ENCODE assay signal across 12 cellular contexts in genomic region chr3:197295871-197296270, GRCh38. TPM values are rescaled to one million over a fixed set of nuclear protein-coding genes. Genes with fewer than 3 reads are reported as not detected.
DNase-seq lines count a peak whose midpoint lies in the region; ATAC-seq and TF ChIP-seq lines count a peak whose summit lies in the region.
"Had no signal": no experiment of that assay in that cellular context is flagged by ENCODE, and none has a peak within 500 bp of the region (broad histone marks: within the 10 kb centered on the region; RNA-seq: fewer than 3 reads in every experiment).

No MANE protein-coding gene starts in this region.

- H3K14ac ChIP-seq in IMR-90 (replicated peaks; ENCODE audit: low read depth, low read length) (no peak overlapping the region), neuronal stem cell (ENCODE audit: low read length) (no peak overlapping the region)

- H3K36me3 Mint-ChIP-seq in Calu3 (ENCODE audit: insufficient read depth, unreplicated experiment) (peaks cover 56% of the 10 kb centered on the region), brain (peaks cover 27% of the 10 kb centered on the region)
- H3K36me3 Mint-ChIP-seq in natural killer cell treated with Interleukin-12 subunit alpha and Interleukin-12 subunit beta and Interleukin-15 and Interleukin-18, amount 100 ng/mL, for 72 hours, result peaks cover 4% of the 10 kb centered on the region

- no peak for TF ChIP-seq RAD21 in IMR-90 (IDR thresholded peaks at IDR 0.05; ENCODE audit: low read length)

- in situ Hi-C loops in IMR-90 (cut with MboI; ENCODE audit: low sequenced_read_pairs), result loop anchor here (5.0 kb wide), 1 partner anchor 101 kb away; no protein-coding TSS in a partner anchor

- H2BK20ac ChIP-seq in IMR-90 (ENCODE audit: low read depth, low read length), result no peak overlapping the region

- no peak overlapping the region for H4K91ac ChIP-seq in IMR-90 (ENCODE audit: insufficient read depth, low read depth, low read length)
- H4K91ac ChIP-seq in neuronal stem cell (ENCODE audit: low read depth, low read length, poor library complexity), result no peak overlapping the region

- peaks cover 33% of the 10 kb centered on the region for H3K4me1 Mint-ChIP-seq in Calu3 (ENCODE audit: low read depth, unreplicated experiment)
- peaks cover 54% of the 10 kb centered on the region for H3K4me1 Mint-ChIP-seq in brain
- H3K4me1 Mint-ChIP-seq in natural killer cell treated with Interleukin-12 subunit alpha and Interleukin-12 subunit beta and Interleukin-15 and Interleukin-18, amount 100 ng/mL, for 72 hours (ENCODE audit: low read depth in 2 of 2), result peaks cover 31 to 43% of the 10 kb centered on the region in 2 donors

- intact Hi-C loops in Calu3 (cut with micrococcal nuclease; ENCODE audit: unreplicated experiment) (loop anchor here (5.0 kb wide), 2 partner anchors 39 to 206 kb away; no protein-coding TSS in a partner anchor), IMR-90 (cut with micrococcal nuclease) (loop anchor here (5.0 kb wide), 1 partner anchor 171 kb away; no protein-coding TSS in a partner anchor)

- no peak overlapping the region for H3K56ac ChIP-seq in IMR-90 (ENCODE audit: extremely low read depth, insufficient read depth, low read length)

- no peak overlapping the region for H4K5ac ChIP-seq in IMR-90 (ENCODE audit: low read depth, low read length)

- no peak overlapping the region for H2AK5ac ChIP-seq in IMR-90 (ENCODE audit: low read depth, low read length)
- H2AK5ac ChIP-seq in neuronal stem cell (ENCODE audit: low read depth, low read length), result no peak overlapping the region

- H3K27me3 ChIP-seq in IMR-90 (ENCODE audit: control insufficient read depth, insufficient read depth, low read length) (no peaks in the 10 kb centered on the region), neuronal stem cell (ENCODE audit: control insufficient read depth in 3 of 3, insufficient read depth in 3 of 3, low read depth in 1 of 3, low read length in 3 of 3) (no peaks in the 10 kb centered on the region)
- H3K27me3 ChIP-seq: transverse colon had no signal

- H3K27me3 Mint-ChIP-seq in Calu3 (ENCODE audit: unreplicated experiment) (no peaks in the 10 kb centered on the region), brain (peaks cover 28% of the 10 kb centered on the region)
- H3K27me3 Mint-ChIP-seq in natural killer cell treated with Interleukin-12 subunit alpha and Interleukin-12 subunit beta and Interleukin-15 and Interleukin-18, amount 100 ng/mL, for 72 hours, result peaks cover 0 to 4% of the 10 kb centered on the region in 2 donors

- H2BK15ac ChIP-seq in IMR-90 (ENCODE audit: low read depth, low read length) (no peak overlapping the region), neuronal stem cell (ENCODE audit: low read length) (no peak overlapping the region)

- dilution Hi-C loops in IMR-90 (cut with HindIII; ENCODE audit: low sequenced_read_pairs, unreplicated experiment), result no loop called here

- H4K8ac ChIP-seq in IMR-90 (ENCODE audit: low read depth in 2 of 2, low read length in 2 of 2) (no peak overlapping the region), neuronal stem cell (ENCODE audit: low read depth, low read length) (no peak overlapping the region)

- DNase-seq in Calu3 (no peak), IMR-90 (no peak), NCI-H1105 (lab: John Stamatoyannopoulos, UW) (no peak), neuronal stem cell (ENCODE audit: low spot score) (no peak), NCI-H187 (lab: John Stamatoyannopoulos, UW) (no peak)
- DNase-seq in natural killer cell treated with Interleukin-12 subunit alpha and Interleukin-12 subunit beta and Interleukin-15 and Interleukin-18, amount 100 ng/mL, for 72 hours (ENCODE audit: low spot score), result no peak
- DNase-seq: KG1; naive B cell; NK-92 treated with Interleukin-12 subunit alpha and Interleukin-12 subunit beta, amount 100 ng/mL, for 24 hours; transverse colon had no signal

- H2BK5ac ChIP-seq in IMR-90 (ENCODE audit: low read depth, low read length, poor library complexity, severe bottlenecking), result peak overlapping the region; percentile 16
- H2BK5ac ChIP-seq in neuronal stem cell (ENCODE audit: low read length), result no peak overlapping the region

- H2AFZ ChIP-seq in IMR-90 (replicated peaks; ENCODE audit: low read length, poor library complexity) (no peak overlapping the region), neuronal stem cell (ENCODE audit: low read length) (no peak overlapping the region)

- H3K79me1 ChIP-seq in IMR-90 (ENCODE audit: low read depth in 1 of 2, low read length in 2 of 2), result peaks cover 13 to 45% of the 10 kb centered on the region in 2 experiments
- peaks cover 3% of the 10 kb centered on the region for H3K79me1 ChIP-seq in neuronal stem cell (ENCODE audit: low read depth, low read length)

- CTCF ChIA-PET in Calu3 (lab: Charles Lee) (no interaction called here), IMR-90 (lab: Yijun Ruan, JAX) (no interaction called here)

- no peak overlapping the region for H2BK120ac ChIP-seq in IMR-90 (ENCODE audit: low read depth, low read length)
- H2BK120ac ChIP-seq in neuronal stem cell (ENCODE audit: low read depth, low read length), result no peak overlapping the region

- H3K9ac ChIP-seq in IMR-90 (ENCODE audit: low read depth, low read length), result no peak overlapping the region
- no peak overlapping the region for H3K9ac ChIP-seq in neuronal stem cell (ENCODE audit: low read depth, low read length, poor library complexity)

- H3K9me1 ChIP-seq in IMR-90 (ENCODE audit: insufficient read depth, low read length), result no peaks in the 10 kb centered on the region

- no peak overlapping the region for H2BK12ac ChIP-seq in neuronal stem cell (ENCODE audit: low read length)

- TF ChIP-seq CTCF in Calu3 (IDR thresholded peaks at IDR 0.05; ENCODE audit: unreplicated experiment) (no peak), IMR-90 (conservative IDR thresholded peaks at IDR 0.05; ENCODE audit: low read depth, low read length) (no peak), brain (conservative IDR thresholded peaks at IDR 0.05) (no peak)

- H3K4me2 ChIP-seq in IMR-90 (ENCODE audit: low read depth, low read length) (no peak overlapping the region), neuronal stem cell (ENCODE audit: insufficient read depth, low read length, poor library complexity, severe bottlenecking) (no peak overlapping the region)

- no peak for TF ChIP-seq POLR2A in IMR-90 (IDR thresholded peaks at IDR 0.05; ENCODE audit: low read depth, low read length)

- POLR2A ChIA-PET in IMR-90 (lab: Charles Lee; ENCODE audit: unreplicated experiment), result no interaction called here

- no peak overlapping the region for H2AK9ac ChIP-seq in IMR-90 (replicated peaks; ENCODE audit: low read depth, low read length, poor library complexity)

- H3K4ac ChIP-seq in IMR-90 (ENCODE audit: low read depth, low read length) (no peak overlapping the region), neuronal stem cell (ENCODE audit: low read length) (no peak overlapping the region)

- no TSS peak for BruUV-seq in Calu3 (replicated peaks; lab: Mats Ljungman, UMichigan)
- BruUV-seq in IMR-90 (replicated peaks; lab: Mats Ljungman, UMichigan), result no TSS peak

- H3K9me3 ChIP-seq in IMR-90 (ENCODE audit: control insufficient read depth, insufficient read depth, low read length), result no peaks in the 10 kb centered on the region
- H3K9me3 ChIP-seq in neuronal stem cell (replicated peaks in 1 of 2; ENCODE audit: control insufficient read depth in 2 of 2, insufficient read depth in 1 of 2, low read depth in 1 of 2, low read length in 2 of 2), result peaks cover 0 to 8% of the 10 kb centered on the region in 2 donors
- H3K9me3 ChIP-seq: transverse colon had no signal

- peak overlapping the region; percentile 96 for H3K4me3 Mint-ChIP-seq in Calu3 (ENCODE audit: low read depth, unreplicated experiment)
- H3K4me3 Mint-ChIP-seq in brain, result peak overlapping the region; percentile 94 to 99 (median 96)
- peak overlapping the region; percentile 3 for H3K4me3 Mint-ChIP-seq in natural killer cell treated with Interleukin-12 subunit alpha and Interleukin-12 subunit beta and Interleukin-15 and Interleukin-18, amount 100 ng/mL, for 72 hours

- H3K4me3 ChIP-seq in IMR-90 (ENCODE audit: insufficient read depth, low read depth, low read length) (no peak overlapping the region), neuronal stem cell (ENCODE audit: low read length in 2 of 2) (no peak overlapping the region)

- H3K18ac ChIP-seq in IMR-90 (ENCODE audit: low read depth, low read length) (no peak overlapping the region), neuronal stem cell (ENCODE audit: low read length) (no peak overlapping the region)

- ATAC-seq in IMR-90 (ENCODE audit: low read depth), result no peak
- no peak for ATAC-seq in natural killer cell treated with Interleukin-12 subunit alpha and Interleukin-12 subunit beta and Interleukin-15 and Interleukin-18, amount 100 ng/mL, for 72 hours
- no peak for ATAC-seq in HG02840 (IDR thresholded peaks at IDR 0.05; ENCODE audit: low FRiP score, unreplicated experiment)

- H3K9me3 Mint-ChIP-seq in Calu3 (ENCODE audit: low read depth, unreplicated experiment) (no peaks in the 10 kb centered on the region), brain (peaks cover 0 to 4% (median 0%) of the 10 kb centered on the region in 5 experiments)
- H3K9me3 Mint-ChIP-seq in natural killer cell treated with Interleukin-12 subunit alpha and Interleukin-12 subunit beta and Interleukin-15 and Interleukin-18, amount 100 ng/mL, for 72 hours, result no peaks in the 10 kb centered on the region
- H3K9me3 Mint-ChIP-seq: naive B cell had no signal

- H3K27ac Mint-ChIP-seq in Calu3 (ENCODE audit: unreplicated experiment), result no peak overlapping the region
- peak overlapping the region in 2 of 5 experiments; percentile 34 to 94 for H3K27ac Mint-ChIP-seq in brain
- H3K27ac Mint-ChIP-seq in natural killer cell treated with Interleukin-12 subunit alpha and Interleukin-12 subunit beta and Interleukin-15 and Interleukin-18, amount 100 ng/mL, for 72 hours, result no peak overlapping the region

- H3K36me3 ChIP-seq in IMR-90 (ENCODE audit: control insufficient read depth, insufficient read depth, low read length) (peaks cover 6% of the 10 kb centered on the region), neuronal stem cell (replicated peaks in 1 of 2; ENCODE audit: control insufficient read depth in 2 of 2, insufficient read depth in 2 of 2, low read length in 2 of 2) (peaks cover 5 to 58% of the 10 kb centered on the region in 2 donors)
- H3K36me3 ChIP-seq: transverse colon had no signal

- peak overlapping the region; percentile 87 for H3K23ac ChIP-seq in IMR-90 (ENCODE audit: low read depth, low read length)
- H3K23ac ChIP-seq in neuronal stem cell (ENCODE audit: low read depth, low read length, poor library complexity), result no peak overlapping the region

- H3K4me1 ChIP-seq in IMR-90 (ENCODE audit: control insufficient read depth, insufficient read depth, low read length) (peaks cover 7% of the 10 kb centered on the region), neuronal stem cell (ENCODE audit: control insufficient read depth in 2 of 2, insufficient read depth in 1 of 2, low read depth in 1 of 2, low read length in 2 of 2) (peaks cover 4 to 8% of the 10 kb centered on the region in 2 donors)

- H3K27ac ChIP-seq in IMR-90 (ENCODE audit: insufficient read depth, low read length) (no peak overlapping the region), neuronal stem cell (replicated peaks; ENCODE audit: low read length) (no peak overlapping the region)

- WGBS in IMR-90 (ENCODE audit: extremely low coverage in 2 of 2, insufficient read length in 1 of 2), 2 experiments, result 71% methylated on average over 1 of the region's 2 CpGs; no CpG with 5 or more reads in 1 of the 2 experiments
- WGBS in neuronal stem cell (ENCODE audit: extremely low coverage in 2 of 2, insufficient read length in 2 of 2, insufficient replicate concordance in 1 of 2), 2 donors, result no CpG with 5 or more reads among the region's 2 CpGs

- peaks cover 15% of the 10 kb centered on the region; the same call in 1 of the 2 replicates for H4K20me1 ChIP-seq in IMR-90 (ENCODE audit: insufficient read depth, low read length)

RNA-seq across cellular contexts. Expression of gene DLG1, which starts 2.5 kb away (rescaled TPM):
- total RNA-seq in Calu3 (2022) (105 and 127 TPM in 2 replicates), IMR-90 (2012; rRNA removed) (57.7 and 58.6 TPM in 2 replicates)
- polyA plus RNA-seq in IMR-90 (2012; rRNA removed) (18.7 and 21.2 TPM in 2 replicates), brain (ENCODE audit: insufficient read depth, low read depth, low replicate concordance) (27.7 TPM)
- 3.7 and 4.9 TPM in 2 replicates for polyA plus RNA-seq in IMR-90 (2012; cell fraction: cytosol; rRNA removed)
- 5.5 and 51.9 TPM in 2 replicates for polyA plus RNA-seq in IMR-90 (2012; cell fraction: nucleus; rRNA removed; ENCODE audit: low replicate concordance)
- 100 to 1,000 TPM in 1 of 2 donors, 10 to 100 TPM in 1; 76.5 to 121 TPM for total RNA-seq in natural killer cell treated with Interleukin-12 subunit alpha and Interleukin-12 subunit beta and Interleukin-15 and Interleukin-18, amount 100 ng/mL, for 72 hours
- polyA plus RNA-seq in neuronal stem cell (2013, experiment 1 of 2), result 47.6 TPM
- polyA plus RNA-seq in neuronal stem cell (2013, experiment 2 of 2), result 47.6 TPM

Comparison
In these comparisons a context has a peak if more than half of its experiments do, and no peak if none do; other contexts are left out.
1. H3K4me3 Mint-ChIP-seq: peak in every context shown above with its lines; median percentile 96 in Calu3; 96 in brain; 3 in natural killer cell treated with Interleukin-12 subunit alpha and Interleukin-12 subunit beta and Interleukin-15 and Interleukin-18, amount 100 ng/mL, for 72 hours.